8 cellular contexts compared by ENCODE assay signal in genomic region chr6:145749632-145750031, GRCh38. TPM values are rescaled to one million over a fixed set of nuclear protein-coding genes. Genes with fewer than 3 reads are reported as not detected.
DNase-seq lines count a peak whose midpoint lies in the region; ATAC-seq, FAIRE-seq and TF ChIP-seq lines count a peak whose summit lies in the region.
"Had no signal": no experiment of that assay in that cellular context is flagged by ENCODE, and none has a peak within 500 bp of the region (broad histone marks: within the 10 kb centered on the region; RNA-seq: fewer than 3 reads in every experiment).

No MANE protein-coding gene starts in this region.

- no peak overlapping the region for H3K27ac ChIP-seq in small intestine (ENCODE audit: low read depth in 1 of 2, low read length in 1 of 2)
- H3K27ac ChIP-seq: heart right ventricle had no signal

- H3K27me3 ChIP-seq in small intestine (ENCODE audit: control insufficient read depth in 2 of 2, insufficient read depth in 2 of 2, low read length in 2 of 2), result no peaks in the 10 kb centered on the region
- H3K27me3 ChIP-seq: heart right ventricle had no signal

- no peak for TF ChIP-seq CTCF in choroid plexus epithelial cell (conservative IDR thresholded peaks at IDR 0.05; ENCODE audit: low read depth, low read length)

- FAIRE-seq in small intestine (lab: Jason Lieb, UNC), result no peak

- no peaks in the 10 kb centered on the region for H3K9me3 ChIP-seq in small intestine (ENCODE audit: control insufficient read depth, low read depth)

- DNase-seq in choroid plexus epithelial cell (ENCODE audit: low read depth) (peak; percentile 94), small intestine (peak; percentile 74), NCI-H1436 treated with DMSO at 0.1 percent for 48 hours (lab: John Stamatoyannopoulos, UW) (no peak)
- DNase-seq: heart right ventricle had no signal

- WGBS in small intestine, 3 donors, result 16 to 43% (median 30%) methylated on average over 1 of the region's 1 CpG

- peaks cover 0 to 3% of the 10 kb centered on the region in 2 donors for H3K4me1 ChIP-seq in small intestine (ENCODE audit: control insufficient read depth in 2 of 2, insufficient read depth in 1 of 2, low read depth in 1 of 2, low read length in 1 of 2)

- H3K4me3 ChIP-seq in choroid plexus epithelial cell (ENCODE audit: low read depth, low read length) (no peak overlapping the region), small intestine (ENCODE audit: low read depth in 1 of 2, low read length in 2 of 2) (no peak overlapping the region)
- H3K4me3 ChIP-seq: heart right ventricle had no signal

- H3K36me3 ChIP-seq in small intestine (ENCODE audit: control insufficient read depth in 2 of 2, insufficient read depth in 2 of 2, low read length in 2 of 2), result no peaks in the 10 kb centered on the region
- H3K36me3 ChIP-seq: heart right ventricle had no signal

- ATAC-seq in GM19395 (IDR thresholded peaks at IDR 0.05; ENCODE audit: unreplicated experiment) (peak; percentile 87), HG03565 (IDR thresholded peaks at IDR 0.05; ENCODE audit: unreplicated experiment) (peak; percentile 79), GM21381 (IDR thresholded peaks at IDR 0.05; ENCODE audit: unreplicated experiment) (no peak), HG03457 (IDR thresholded peaks at IDR 0.05; ENCODE audit: unreplicated experiment) (no peak)

RNA-seq across cellular contexts. Expression of gene EPM2A, which starts 14.3 kb away (rescaled TPM):
- 1 to 10 TPM; 1.8 to 3.4 (median 1.9) TPM for polyA plus RNA-seq in small intestine

Comparison
In these comparisons a context has a peak if more than half of its experiments do, and no peak if none do; other contexts are left out.
1. ATAC-seq: peak in GM19395 (single experiment) and HG03565 (single experiment); none in GM21381 (single experiment) and HG03457 (single experiment).